Comparison of ENCODE assay signal across 15 cellular contexts in genomic region chr11:17839450-17839849, GRCh38.
DNase-seq lines count a peak whose midpoint lies in the region; ATAC-seq, FAIRE-seq and TF ChIP-seq lines count a peak whose summit lies in the region.
"Had no signal": no experiment of that assay in that cellular context is flagged by ENCODE, and none has a peak within 500 bp of the region (broad histone marks: within the 10 kb centered on the region; RNA-seq: fewer than 3 reads in every experiment).

No MANE protein-coding gene starts in this region.

- H4K20me1 ChIP-seq in Loucy (ENCODE audit: insufficient read depth, low read length, poor library complexity, severe bottlenecking), result no peaks in the 10 kb centered on the region

- H3K9me2 ChIP-seq in Loucy (replicated peaks; ENCODE audit: low read depth, low read length), result no peaks in the 10 kb centered on the region

- in situ Hi-C loops in gastrocnemius medialis (cut with MboI; ENCODE audit: low sequenced_read_pairs in 4 of 4), result loop anchor here in 1 of 4 donors (25.0 kb wide), 1 partner anchor 427 kb away; no protein-coding TSS in a partner anchor

- intact Hi-C loops in gastrocnemius medialis (cut with DNase I; ENCODE audit: low total_unique reads), result loop anchor here (1.0 kb wide), 1 partner anchor 41 kb away; no protein-coding TSS in a partner anchor

- no peak for TF ChIP-seq CTCF in Loucy (conservative IDR thresholded peaks at IDR 0.05; ENCODE audit: low read length)
- no peak for TF ChIP-seq CTCF in gastrocnemius medialis (IDR thresholded peaks at IDR 0.05 in 4 of 5, conservative IDR thresholded peaks at IDR 0.05 in 1 of 5)

- H3K9me3 ChIP-seq in Loucy (ENCODE audit: insufficient read depth, low read depth, low read length), result no peaks in the 10 kb centered on the region
- no peaks in the 10 kb centered on the region for H3K9me3 ChIP-seq in gastrocnemius medialis
- H3K9me3 ChIP-seq: BE2C had no signal

- no peak overlapping the region for H3K9ac ChIP-seq in Loucy (ENCODE audit: low read depth, low read length, poor library complexity, severe bottlenecking)

- peak; percentile 84 for ATAC-seq in gastrocnemius medialis
- ATAC-seq: HCT116 had no signal

- H2AFZ ChIP-seq in Loucy (ENCODE audit: low read length), result no peak overlapping the region

- H3K4me3 ChIP-seq in Loucy (ENCODE audit: low read length, poor library complexity, severe bottlenecking) (no peak overlapping the region), gastrocnemius medialis (no peak overlapping the region)

- no peaks in the 10 kb centered on the region for H3K27me3 ChIP-seq in Loucy (ENCODE audit: insufficient read depth, low read length, poor library complexity, severe bottlenecking)
- H3K27me3 ChIP-seq in gastrocnemius medialis, result no peaks in the 10 kb centered on the region
- H3K27me3 ChIP-seq: BE2C had no signal

- H3K27ac ChIP-seq in gastrocnemius medialis, result peak overlapping the region; percentile 91 to 97 (median 92)

- no peaks in the 10 kb centered on the region for H3K79me2 ChIP-seq in Loucy (ENCODE audit: insufficient read depth, low read length)

- FAIRE-seq in GM19239 (lab: Jason Lieb, UNC), result no peak

- H3K36me3 ChIP-seq in Loucy (ENCODE audit: insufficient read depth, low read length) (no peaks in the 10 kb centered on the region), gastrocnemius medialis (no peaks in the 10 kb centered on the region)
- H3K36me3 ChIP-seq: BE2C had no signal

- H3F3A ChIP-seq in Loucy (ENCODE audit: low read depth), result no peaks in the 10 kb centered on the region

- peak; percentile 57 for DNase-seq in NCI-H69 (lab: John Stamatoyannopoulos, UW)
- peak; percentile 7 for DNase-seq in left kidney (ENCODE audit: low read depth, low spot score)
- DNase-seq in gastrocnemius medialis, result peak; percentile 91 to 93
- DNase-seq in GM19239 (ENCODE audit: insufficient read length, low spot score), result no peak
- DNase-seq in effector CD8-positive, alpha-beta T cell (lab: John Stamatoyannopoulos, UW), result no peak
- no peak for DNase-seq in A172 (ENCODE audit: low spot score)
- DNase-seq: BE2C; CD4-positive, alpha-beta T cell; DMS79; MV-4-11; NCI-H187 treated with DMSO at 0.1 percent for 48 hours; NCI-H446; NCI-H748 treated with DMSO at 0.1 percent for 48 hours had no signal

- peak in 1 of 2 donors; percentile 46 for TF ChIP-seq POLR2A in gastrocnemius medialis (IDR thresholded peaks at IDR 0.05)

- H3K4me2 ChIP-seq in Loucy (ENCODE audit: low read depth, low read length, poor library complexity, severe bottlenecking), result peak overlapping the region; percentile 16

- H3K4me1 ChIP-seq in Loucy (ENCODE audit: insufficient read depth, low read length, poor library complexity, severe bottlenecking) (peaks cover 9% of the 10 kb centered on the region), gastrocnemius medialis (peaks cover 36 to 43% of the 10 kb centered on the region in 2 donors)
- H3K4me1 ChIP-seq: BE2C had no signal

Comparison
In these comparisons a context has a peak if more than half of its experiments do, and no peak if none do; other contexts are left out.
1. DNase-seq: peak in NCI-H69 (single experiment), left kidney (single experiment) and gastrocnemius medialis (2 of 2); none in GM19239 (single experiment), effector CD8-positive, alpha-beta T cell (single experiment) and A172 (single experiment).